Comparison of ENCODE assay signal across 1 cellular context in genomic region chr12:113479578-113480335, GRCh38.
TF ChIP-seq lines count a peak whose summit lies in the region.

No MANE protein-coding gene starts in this region.

TF ChIP-seq in HepG2, 621 proteins besides CTCF, POLR2A, EP300 and RAD21 (continued from another document and continues in another):
- TF ChIP-seq, protein P1, sequence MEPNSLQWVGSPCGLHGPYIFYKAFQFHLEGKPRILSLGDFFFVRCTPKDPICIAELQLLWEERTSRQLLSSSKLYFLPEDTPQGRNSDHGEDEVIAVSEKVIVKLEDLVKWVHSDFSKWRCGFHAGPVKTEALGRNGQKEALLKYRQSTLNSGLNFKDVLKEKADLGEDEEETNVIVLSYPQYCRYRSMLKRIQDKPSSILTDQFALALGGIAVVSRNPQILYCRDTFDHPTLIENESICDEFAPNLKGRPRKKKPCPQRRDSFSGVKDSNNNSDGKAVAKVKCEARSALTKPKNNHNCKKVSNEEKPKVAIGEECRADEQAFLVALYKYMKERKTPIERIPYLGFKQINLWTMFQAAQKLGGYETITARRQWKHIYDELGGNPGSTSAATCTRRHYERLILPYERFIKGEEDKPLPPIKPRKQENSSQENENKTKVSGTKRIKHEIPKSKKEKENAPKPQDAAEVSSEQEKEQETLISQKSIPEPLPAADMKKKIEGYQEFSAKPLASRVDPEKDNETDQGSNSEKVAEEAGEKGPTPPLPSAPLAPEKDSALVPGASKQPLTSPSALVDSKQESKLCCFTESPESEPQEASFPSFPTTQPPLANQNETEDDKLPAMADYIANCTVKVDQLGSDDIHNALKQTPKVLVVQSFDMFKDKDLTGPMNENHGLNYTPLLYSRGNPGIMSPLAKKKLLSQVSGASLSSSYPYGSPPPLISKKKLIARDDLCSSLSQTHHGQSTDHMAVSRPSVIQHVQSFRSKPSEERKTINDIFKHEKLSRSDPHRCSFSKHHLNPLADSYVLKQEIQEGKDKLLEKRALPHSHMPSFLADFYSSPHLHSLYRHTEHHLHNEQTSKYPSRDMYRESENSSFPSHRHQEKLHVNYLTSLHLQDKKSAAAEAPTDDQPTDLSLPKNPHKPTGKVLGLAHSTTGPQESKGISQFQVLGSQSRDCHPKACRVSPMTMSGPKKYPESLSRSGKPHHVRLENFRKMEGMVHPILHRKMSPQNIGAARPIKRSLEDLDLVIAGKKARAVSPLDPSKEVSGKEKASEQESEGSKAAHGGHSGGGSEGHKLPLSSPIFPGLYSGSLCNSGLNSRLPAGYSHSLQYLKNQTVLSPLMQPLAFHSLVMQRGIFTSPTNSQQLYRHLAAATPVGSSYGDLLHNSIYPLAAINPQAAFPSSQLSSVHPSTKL (CRISPR knock-in tag; IDR thresholded peaks at IDR 0.05) = peak; percentile 38; the same call in 1 of the 2 replicates
- TF ChIP-seq ZNF598 (CRISPR knock-in tag; IDR thresholded peaks at IDR 0.05; ENCODE audit: borderline replicate concordance) (0 out of 2 replicates have a peak, but pooled peaks have one; percentile 46), KLF16 (CRISPR knock-in tag; IDR thresholded peaks at IDR 0.05) (peak in 1 of 2 experiments; percentile 79; a peak in 1 of 4 replicates), ZNF687 (CRISPR knock-in tag; IDR thresholded peaks at IDR 0.05) (peak; percentile 50), ZNF781 (CRISPR knock-in tag; IDR thresholded peaks at IDR 0.05; ENCODE audit: borderline replicate concordance, not compliant biosample characterization) (peak; percentile 52), ARNT (IDR thresholded peaks at IDR 0.05) (no peak), STAT5B (CRISPR knock-in tag; IDR thresholded peaks at IDR 0.05) (0 out of 2 replicates have a peak, but pooled peaks have one; percentile 55), ZNF280B (CRISPR knock-in tag; IDR thresholded peaks at IDR 0.05; ENCODE audit: borderline replicate concordance) (peak; percentile 77), AKNA (CRISPR knock-in tag; IDR thresholded peaks at IDR 0.05; ENCODE audit: borderline replicate concordance) (peak; percentile 84; the same call in 1 of the 2 replicates), KLF11 (CRISPR knock-in tag; IDR thresholded peaks at IDR 0.05) (peak; percentile 71; the same call in 1 of the 2 replicates), ZSCAN9 (CRISPR knock-in tag; IDR thresholded peaks at IDR 0.05; ENCODE audit: borderline replicate concordance) (peak; percentile 85; the same call in 1 of the 2 replicates), ZMYM4 (CRISPR knock-in tag; IDR thresholded peaks at IDR 0.05) (0 out of 2 replicates have a peak, but pooled peaks have one; percentile 26), MTF1 (CRISPR knock-in tag; IDR thresholded peaks at IDR 0.05) (peak; percentile 85)
- TF ChIP-seq, protein P2, sequence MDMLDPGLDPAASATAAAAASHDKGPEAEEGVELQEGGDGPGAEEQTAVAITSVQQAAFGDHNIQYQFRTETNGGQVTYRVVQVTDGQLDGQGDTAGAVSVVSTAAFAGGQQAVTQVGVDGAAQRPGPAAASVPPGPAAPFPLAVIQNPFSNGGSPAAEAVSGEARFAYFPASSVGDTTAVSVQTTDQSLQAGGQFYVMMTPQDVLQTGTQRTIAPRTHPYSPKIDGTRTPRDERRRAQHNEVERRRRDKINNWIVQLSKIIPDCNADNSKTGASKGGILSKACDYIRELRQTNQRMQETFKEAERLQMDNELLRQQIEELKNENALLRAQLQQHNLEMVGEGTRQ (IDR thresholded peaks at IDR 0.05; ENCODE audit: low read depth, low read length) = no peak
- TF ChIP-seq, protein P2 (CRISPR knock-in tag; IDR thresholded peaks at IDR 0.05; ENCODE audit: borderline replicate concordance) = no peak
- TF ChIP-seq, protein P3, sequence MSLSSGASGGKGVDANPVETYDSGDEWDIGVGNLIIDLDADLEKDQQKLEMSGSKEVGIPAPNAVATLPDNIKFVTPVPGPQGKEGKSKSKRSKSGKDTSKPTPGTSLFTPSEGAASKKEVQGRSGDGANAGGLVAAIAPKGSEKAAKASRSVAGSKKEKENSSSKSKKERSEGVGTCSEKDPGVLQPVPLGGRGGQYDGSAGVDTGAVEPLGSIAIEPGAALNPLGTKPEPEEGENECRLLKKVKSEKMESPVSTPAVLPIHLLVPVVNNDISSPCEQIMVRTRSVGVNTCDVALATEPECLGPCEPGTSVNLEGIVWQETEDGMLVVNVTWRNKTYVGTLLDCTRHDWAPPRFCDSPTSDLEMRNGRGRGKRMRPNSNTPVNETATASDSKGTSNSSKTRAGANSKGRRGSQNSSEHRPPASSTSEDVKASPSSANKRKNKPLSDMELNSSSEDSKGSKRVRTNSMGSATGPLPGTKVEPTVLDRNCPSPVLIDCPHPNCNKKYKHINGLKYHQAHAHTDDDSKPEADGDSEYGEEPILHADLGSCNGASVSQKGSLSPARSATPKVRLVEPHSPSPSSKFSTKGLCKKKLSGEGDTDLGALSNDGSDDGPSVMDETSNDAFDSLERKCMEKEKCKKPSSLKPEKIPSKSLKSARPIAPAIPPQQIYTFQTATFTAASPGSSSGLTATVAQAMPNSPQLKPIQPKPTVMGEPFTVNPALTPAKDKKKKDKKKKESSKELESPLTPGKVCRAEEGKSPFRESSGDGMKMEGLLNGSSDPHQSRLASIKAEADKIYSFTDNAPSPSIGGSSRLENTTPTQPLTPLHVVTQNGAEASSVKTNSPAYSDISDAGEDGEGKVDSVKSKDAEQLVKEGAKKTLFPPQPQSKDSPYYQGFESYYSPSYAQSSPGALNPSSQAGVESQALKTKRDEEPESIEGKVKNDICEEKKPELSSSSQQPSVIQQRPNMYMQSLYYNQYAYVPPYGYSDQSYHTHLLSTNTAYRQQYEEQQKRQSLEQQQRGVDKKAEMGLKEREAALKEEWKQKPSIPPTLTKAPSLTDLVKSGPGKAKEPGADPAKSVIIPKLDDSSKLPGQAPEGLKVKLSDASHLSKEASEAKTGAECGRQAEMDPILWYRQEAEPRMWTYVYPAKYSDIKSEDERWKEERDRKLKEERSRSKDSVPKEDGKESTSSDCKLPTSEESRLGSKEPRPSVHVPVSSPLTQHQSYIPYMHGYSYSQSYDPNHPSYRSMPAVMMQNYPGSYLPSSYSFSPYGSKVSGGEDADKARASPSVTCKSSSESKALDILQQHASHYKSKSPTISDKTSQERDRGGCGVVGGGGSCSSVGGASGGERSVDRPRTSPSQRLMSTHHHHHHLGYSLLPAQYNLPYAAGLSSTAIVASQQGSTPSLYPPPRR (CRISPR knock-in tag; IDR thresholded peaks at IDR 0.05; ENCODE audit: borderline replicate concordance) = no peak
- TF ChIP-seq, protein P4, sequence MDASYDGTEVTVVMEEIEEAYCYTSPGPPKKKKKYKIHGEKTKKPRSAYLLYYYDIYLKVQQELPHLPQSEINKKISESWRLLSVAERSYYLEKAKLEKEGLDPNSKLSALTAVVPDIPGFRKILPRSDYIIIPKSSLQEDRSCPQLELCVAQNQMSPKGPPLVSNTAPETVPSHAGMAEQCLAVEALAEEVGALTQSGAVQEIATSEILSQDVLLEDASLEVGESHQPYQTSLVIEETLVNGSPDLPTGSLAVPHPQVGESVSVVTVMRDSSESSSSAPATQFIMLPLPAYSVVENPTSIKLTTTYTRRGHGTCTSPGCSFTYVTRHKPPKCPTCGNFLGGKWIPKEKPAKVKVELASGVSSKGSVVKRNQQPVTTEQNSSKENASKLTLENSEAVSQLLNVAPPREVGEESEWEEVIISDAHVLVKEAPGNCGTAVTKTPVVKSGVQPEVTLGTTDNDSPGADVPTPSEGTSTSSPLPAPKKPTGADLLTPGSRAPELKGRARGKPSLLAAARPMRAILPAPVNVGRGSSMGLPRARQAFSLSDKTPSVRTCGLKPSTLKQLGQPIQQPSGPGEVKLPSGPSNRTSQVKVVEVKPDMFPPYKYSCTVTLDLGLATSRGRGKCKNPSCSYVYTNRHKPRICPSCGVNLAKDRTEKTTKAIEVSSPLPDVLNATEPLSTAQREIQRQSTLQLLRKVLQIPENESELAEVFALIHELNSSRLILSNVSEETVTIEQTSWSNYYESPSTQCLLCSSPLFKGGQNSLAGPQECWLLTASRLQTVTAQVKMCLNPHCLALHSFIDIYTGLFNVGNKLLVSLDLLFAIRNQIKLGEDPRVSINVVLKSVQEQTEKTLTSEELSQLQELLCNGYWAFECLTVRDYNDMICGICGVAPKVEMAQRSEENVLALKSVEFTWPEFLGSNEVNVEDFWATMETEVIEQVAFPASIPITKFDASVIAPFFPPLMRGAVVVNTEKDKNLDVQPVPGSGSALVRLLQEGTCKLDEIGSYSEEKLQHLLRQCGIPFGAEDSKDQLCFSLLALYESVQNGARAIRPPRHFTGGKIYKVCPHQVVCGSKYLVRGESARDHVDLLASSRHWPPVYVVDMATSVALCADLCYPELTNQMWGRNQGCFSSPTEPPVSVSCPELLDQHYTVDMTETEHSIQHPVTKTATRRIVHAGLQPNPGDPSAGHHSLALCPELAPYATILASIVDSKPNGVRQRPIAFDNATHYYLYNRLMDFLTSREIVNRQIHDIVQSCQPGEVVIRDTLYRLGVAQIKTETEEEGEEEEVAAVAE (CRISPR knock-in tag; IDR thresholded peaks at IDR 0.05; ENCODE audit: borderline replicate concordance) = peak; percentile 36; the same call in 1 of the 2 replicates
